Comparison of ENCODE assay signal across 21 cellular contexts in the genomic region with DNA sequence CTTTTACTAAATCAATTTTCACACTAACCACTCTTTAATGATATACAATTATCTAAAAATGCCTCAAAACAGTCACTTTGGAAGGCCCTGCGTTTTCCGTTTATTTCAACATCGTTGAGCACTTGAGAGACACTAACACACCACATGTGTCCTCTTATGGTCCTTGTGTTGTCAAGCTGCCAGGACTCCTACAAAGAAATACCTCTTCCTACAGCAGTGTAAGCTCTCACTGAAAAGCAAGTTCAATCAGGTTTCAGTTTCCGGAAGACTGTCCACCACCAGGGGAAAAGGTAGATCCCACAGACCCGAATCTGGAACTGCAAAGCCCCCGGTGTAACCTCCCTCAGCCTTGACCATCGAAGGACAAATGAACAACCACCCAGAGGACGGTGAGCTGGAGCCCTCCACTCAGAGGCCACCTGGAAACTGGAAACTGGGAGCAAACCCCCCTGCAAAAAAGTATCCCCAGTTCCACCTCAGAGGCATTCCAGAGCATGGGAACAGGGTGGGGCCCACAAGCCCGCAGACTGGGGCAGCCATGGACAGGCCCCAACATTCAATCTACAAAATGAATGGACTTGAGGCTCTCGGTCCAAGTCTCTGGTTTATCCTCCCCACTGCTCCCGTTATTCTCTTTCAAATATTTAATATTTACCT. TPM values are rescaled to one million over a fixed set of nuclear protein-coding genes. Genes with fewer than 3 reads are reported as not detected.
DNase-seq lines count a peak whose midpoint lies in the region; ATAC-seq and TF ChIP-seq lines count a peak whose summit lies in the region.
"Had no signal": no experiment of that assay in that cellular context is flagged by ENCODE, and none has a peak within 500 bp of the region (broad histone marks: within the 10 kb centered on the region; RNA-seq: fewer than 3 reads in every experiment).

No MANE protein-coding gene starts in this region.

- H3K36me3 ChIP-seq in WERI-Rb-1: peaks cover 3% of the 10 kb centered on the region
- H3K36me3 ChIP-seq: prostate gland had no signal

- H3K9me3 ChIP-seq in WERI-Rb-1 (ENCODE audit: severe bottlenecking): no peaks in the 10 kb centered on the region
- H3K9me3 ChIP-seq: prostate gland had no signal

- no peak overlapping the region for H3K4me3 ChIP-seq in WERI-Rb-1 (ENCODE audit: low read depth, low read length)
- H3K4me3 ChIP-seq: coronary artery, prostate gland had no signal

- no peak overlapping the region for H3K27ac ChIP-seq in WERI-Rb-1
- H3K27ac ChIP-seq: coronary artery, prostate gland had no signal

- ATAC-seq in left cardiac atrium (no peak), GM21381 (IDR thresholded peaks at IDR 0.05; ENCODE audit: unreplicated experiment) (no peak), HG02623 (IDR thresholded peaks at IDR 0.05; ENCODE audit: unreplicated experiment) (no peak)
- ATAC-seq: activated T-cell treated with anti-CD3 and anti-CD28 coated beads, Interleukin-2, amount 50 U/mL, for 4 hours; naive thymus-derived CD8-positive, alpha-beta T cell had no signal

- DNase-seq in DMS79 treated with DMSO at 0.1 percent for 48 hours (lab: John Stamatoyannopoulos, UW) (peak; percentile 82), NCI-H187 (lab: John Stamatoyannopoulos, UW) (peak; percentile 44 to 74), NCI-H446 treated with DMSO at 0.1 percent for 48 hours (lab: John Stamatoyannopoulos, UW) (peak; percentile 22), islet precursor cell (peak; percentile 25), left cardiac atrium (no peak), WERI-Rb-1 (no peak)
- DNase-seq: activated CD4-positive, alpha-beta T cell treated with anti-CD3 and anti-CD28 coated beads, Interleukin-2, amount 50 U/mL, for 4 hours; activated naive CD8-positive, alpha-beta T cell treated with anti-CD3 and anti-CD28 coated beads, Interleukin-2, amount 10 ng/mL, durations not matched to agents 7 days and 5 days; activated T-cell treated with anti-CD3 and anti-CD28 coated beads, Interleukin-2, amount 50 U/mL, for 4 hours; H9; hippocampal formation; NCI-H1436 treated with DMSO at 0.1 percent for 48 hours; NK-92 treated with Interleukin-12 subunit alpha and Interleukin-12 subunit beta, amount 100 ng/mL, for 24 hours; small intestine; stimulated activated CD4-positive, alpha-beta T cell treated with anti-CD3 and anti-CD28 coated beads, Interleukin-4, amount 100 ng/mL, for 1 hour had no signal

- no peaks in the 10 kb centered on the region for H3K27me3 ChIP-seq in WERI-Rb-1 (ENCODE audit: insufficient read depth, low read depth, severe bottlenecking)

- no peak for TF ChIP-seq CTCF in WERI-Rb-1 (IDR thresholded peaks at IDR 0.05; ENCODE audit: low read depth, low read length)

- intact Hi-C loops in left cardiac atrium (cut with DNase I): no loop called here

RNA-seq across cellular contexts. Expression of a gene that starts 37.5 kb away (rescaled TPM):
- 10 to 100 TPM; 59.1 to 82.1 TPM for total RNA-seq in left cardiac atrium
- total RNA-seq: RPMI7951 had no signal

RNA-seq across cellular contexts. Expression of a gene that starts 50.2 kb away (rescaled TPM):
- 10 to 100 TPM; 13.1 to 63.9 TPM for total RNA-seq in left cardiac atrium

Comparison
In these comparisons a context has a peak if more than half of its experiments do, and no peak if none do; other contexts are left out.
1. DNase-seq: peak in DMS79 treated with DMSO at 0.1 percent for 48 hours (single experiment), NCI-H187 (2 of 2), NCI-H446 treated with DMSO at 0.1 percent for 48 hours (single experiment) and islet precursor cell (single experiment); none in left cardiac atrium (single experiment) and WERI-Rb-1 (single experiment).